1 cellular context compared by ENCODE assay signal in genomic region chr16:22008215-22009142, GRCh38.
TF ChIP-seq lines count a peak whose summit lies in the region.

No MANE protein-coding gene starts in this region.

TF ChIP-seq in IMR-90, 13 proteins besides CTCF, POLR2A, EP300 and RAD21 (continued from another document):
- TF ChIP-seq CEBPB (IDR thresholded peaks at IDR 0.05; ENCODE audit: low read depth, low read length) (no peak), MAFK (IDR thresholded peaks at IDR 0.05; ENCODE audit: low read depth, low read length) (no peak), NFE2L2 (IDR thresholded peaks at IDR 0.05; ENCODE audit: low read depth, low read length) (no peak), RFX5 (IDR thresholded peaks at IDR 0.05; ENCODE audit: low read depth, low read length) (no peak), ELK1 (IDR thresholded peaks at IDR 0.05; ENCODE audit: borderline replicate concordance, low read depth, low read length) (no peak), MAZ (IDR thresholded peaks at IDR 0.05; ENCODE audit: borderline replicate concordance, low read depth, low read length) (no peak), BHLHE40 (IDR thresholded peaks at IDR 0.05; ENCODE audit: low read depth, low read length) (no peak)
